In genomic region chr20:46088409-46089075, GRCh38 we compare ENCODE assay signal across 8 cellular contexts. TPM values are rescaled to one million over a fixed set of nuclear protein-coding genes. Genes with fewer than 3 reads are reported as not detected.
DNase-seq lines count a peak whose midpoint lies in the region; ATAC-seq and TF ChIP-seq lines count a peak whose summit lies in the region.

No MANE protein-coding gene starts in this region.

- H3K27ac Mint-ChIP-seq in Calu3 (ENCODE audit: unreplicated experiment), result no peak overlapping the region

- TF ChIP-seq POLR2A in body of pancreas (IDR thresholded peaks at IDR 0.05), result no peak
- TF ChIP-seq POLR2A in lower leg skin (IDR thresholded peaks at IDR 0.05), result no peak
- no peak for TF ChIP-seq POLR2A in transverse colon (IDR thresholded peaks at IDR 0.05)

- H3K27ac ChIP-seq in KOPT-K1 (ENCODE audit: low read depth, low read length, poor library complexity, severe bottlenecking) (peak overlapping the region; percentile 98), body of pancreas (peak overlapping the region; percentile 97 to 99 (median 98)), transverse colon (peak overlapping the region; percentile 96 to 99 (median 96))

- CTCF ChIA-PET in Calu3 (lab: Charles Lee), result interaction anchor here (0.6 to 1.4 kb wide), 8 partner anchors 10 to 276 kb away, joined by 3 to 14 read pairs (median 4); no protein-coding TSS in a partner anchor

- no peak for TF ChIP-seq EP300 in transverse colon (IDR thresholded peaks at IDR 0.05; ENCODE audit: low read depth)

- WGBS in body of pancreas, 2 donors, result 2% methylated on average over 10 of the region's 10 CpGs
- WGBS in lower leg skin, 2 donors, result 3% methylated on average over 10 of the region's 10 CpGs
- 6 to 7% methylated on average over 6 to 10 of the region's 10 CpGs for WGBS in transverse colon (ENCODE audit: low coverage in 1 of 2), 2 donors

- H3K4me3 ChIP-seq in body of pancreas (peak overlapping the region; percentile 75 to 86), lower leg skin (ENCODE audit: low read depth, poor library complexity, severe bottlenecking) (peak overlapping the region; percentile 51), transverse colon (peak overlapping the region; percentile 66 to 87 (median 72))

- ATAC-seq in body of pancreas, result no peak
- ATAC-seq in GM19397 (IDR thresholded peaks at IDR 0.05; ENCODE audit: unreplicated experiment), result no peak

- peaks cover 39% of the 10 kb centered on the region for H3K4me1 Mint-ChIP-seq in Calu3 (ENCODE audit: low read depth, unreplicated experiment)

- no peaks in the 10 kb centered on the region for H3K27me3 ChIP-seq in body of pancreas
- no peaks in the 10 kb centered on the region for H3K27me3 ChIP-seq in transverse colon

- DNase-seq in Calu3, result peak; percentile 23
- DNase-seq in body of pancreas, result no peak
- no peak for DNase-seq in lower leg skin (ENCODE audit: low spot score in 2 of 2)
- DNase-seq in transverse colon, result no peak
- DNase-seq in anterior cingulate cortex (lab: John Stamatoyannopoulos, UW), result no peak
- DNase-seq in NCI-H446 (lab: John Stamatoyannopoulos, UW), result no peak

- in situ Hi-C loops in transverse colon (cut with MboI; ENCODE audit: low pct_ligation_motif_present in 1 of 4, low pct_unique_long_range_greater_than_20kb in 1 of 4, low sequenced_read_pairs in 3 of 4), result no loop called here

- peak overlapping the region; percentile 68 for H3K4me3 Mint-ChIP-seq in Calu3 (ENCODE audit: low read depth, unreplicated experiment)

- intact Hi-C loops in Calu3 (cut with micrococcal nuclease; ENCODE audit: unreplicated experiment) (loop anchor here (5.0 kb wide), 2 partner anchors 101 to 116 kb away; partner anchors contain the start of gene ZNF335), body of pancreas (cut with DNase I) (no loop called here), lower leg skin (cut with DNase I; ENCODE audit: low total_unique reads) (no loop called here), transverse colon (cut with DNase I; ENCODE audit: low total_unique reads) (no loop called here)

- H3K27me3 Mint-ChIP-seq in Calu3 (ENCODE audit: unreplicated experiment), result no peaks in the 10 kb centered on the region

- no peaks in the 10 kb centered on the region for H3K9me3 ChIP-seq in KOPT-K1 (ENCODE audit: insufficient read depth, low read length, poor library complexity, severe bottlenecking)
- no peaks in the 10 kb centered on the region for H3K9me3 ChIP-seq in body of pancreas
- H3K9me3 ChIP-seq in transverse colon, result no peaks in the 10 kb centered on the region

- peaks cover 49% of the 10 kb centered on the region for H3K4me1 ChIP-seq in body of pancreas
- H3K4me1 ChIP-seq in transverse colon, result peaks cover 39 to 58% (median 54%) of the 10 kb centered on the region in 4 donors

- no TSS peak for BruUV-seq in Calu3 (replicated peaks; lab: Mats Ljungman, UMichigan)

- TF ChIP-seq CTCF in Calu3 (IDR thresholded peaks at IDR 0.05; ENCODE audit: unreplicated experiment) (no peak), body of pancreas (IDR thresholded peaks at IDR 0.05) (no peak), lower leg skin (IDR thresholded peaks at IDR 0.05) (no peak), transverse colon (IDR thresholded peaks at IDR 0.05) (no peak)

- H3K36me3 ChIP-seq in KOPT-K1 (ENCODE audit: insufficient read depth, low read length), result peaks cover 19% of the 10 kb centered on the region; the same call in 1 of the 2 replicates
- no peaks in the 10 kb centered on the region for H3K36me3 ChIP-seq in body of pancreas (replicated peaks in 1 of 2; ENCODE audit: insufficient read depth in 1 of 2, low read depth in 2 of 2)
- no peaks in the 10 kb centered on the region for H3K36me3 ChIP-seq in transverse colon

- H3K36me3 Mint-ChIP-seq in Calu3 (ENCODE audit: insufficient read depth, unreplicated experiment), result peaks cover 26% of the 10 kb centered on the region

- no peaks in the 10 kb centered on the region for H3K9me3 Mint-ChIP-seq in Calu3 (ENCODE audit: low read depth, unreplicated experiment)

RNA-seq across cellular contexts. Expression of gene NCOA5, which starts 1.2 kb away (rescaled TPM):
- total RNA-seq in Calu3 (2022) (31.7 and 34.4 TPM in 2 replicates), body of pancreas (10 to 100 TPM; 11.9 to 13.7 TPM), lower leg skin (10 to 100 TPM; 27.7 to 51.5 (median 41.2) TPM), transverse colon (10 to 100 TPM; 18.3 to 97.3 (median 27.3) TPM)

RNA-seq across cellular contexts. Expression of gene CD40, which starts 29.6 kb away (rescaled TPM):
- total RNA-seq in Calu3 (2022) (13.3 and 13.6 TPM in 2 replicates), body of pancreas (10 to 100 TPM in 1 of 2 donors, 1 to 10 TPM in 1; 8.9 to 14.5 TPM), lower leg skin (10 to 100 TPM; 12.0 to 17.5 (median 15.9) TPM), transverse colon (10 to 100 TPM in 1 of 4 donors, 1 to 10 TPM in 3; 2.5 to 11.6 (median 3.5) TPM)

RNA-seq across cellular contexts. Expression of gene SLC12A5, which starts 59.5 kb away (rescaled TPM):
- total RNA-seq in Calu3 (2022), result 2.1 and 2.2 TPM in 2 replicates
- total RNA-seq in body of pancreas, result not detected
- total RNA-seq in lower leg skin, result not detected
- not detected for total RNA-seq in transverse colon
